ENCODE assay signal across 11 cellular contexts in the genomic region with DNA sequence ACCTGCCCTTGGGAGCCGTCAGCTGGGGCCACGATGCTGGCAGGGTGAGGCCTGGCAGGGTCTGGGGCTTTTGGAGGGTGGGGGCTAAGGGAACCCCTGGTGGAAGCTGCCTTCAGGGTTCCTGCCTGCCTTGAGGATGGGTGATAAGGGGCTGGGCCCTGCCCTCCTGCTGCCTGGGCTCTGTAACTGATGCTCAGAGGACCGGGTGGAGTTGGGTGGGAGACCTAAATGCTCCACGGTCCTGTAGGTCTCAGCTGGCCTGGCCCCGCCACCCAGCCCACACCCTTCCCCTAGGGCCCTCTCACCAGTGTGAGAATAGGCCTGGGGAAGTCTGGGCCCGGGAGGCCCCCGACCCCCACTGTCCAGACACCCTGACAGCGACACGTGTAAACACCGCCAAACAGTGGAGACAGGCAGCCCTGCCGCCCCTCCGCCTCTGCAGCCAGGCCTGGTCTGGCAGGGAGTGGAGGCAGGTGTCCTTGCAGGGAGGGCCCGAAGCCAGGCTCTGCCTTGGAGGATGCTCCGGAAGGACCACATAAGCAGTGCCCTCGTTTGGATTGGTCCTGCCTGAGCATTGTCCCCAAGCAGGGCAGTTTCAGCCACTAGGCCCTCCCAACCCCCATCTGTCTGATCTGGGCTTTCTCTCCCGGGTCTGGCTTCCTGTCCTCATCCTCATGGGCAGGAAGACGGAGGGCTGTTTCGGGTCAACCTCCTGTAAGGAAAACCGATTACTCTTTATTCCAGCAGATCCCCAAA. TPM values are rescaled to one million over a fixed set of nuclear protein-coding genes. Genes with fewer than 3 reads are reported as not detected.
A peak's percentile ranks its signal among the peaks of the same experiment; 100 is the strongest.
DNase-seq lines count a peak whose midpoint lies in the region; ATAC-seq, FAIRE-seq and TF ChIP-seq lines count a peak whose summit lies in the region.
"Had no signal": no experiment of that assay in that cellular context is flagged by ENCODE, and none has a peak within 500 bp of the region (broad histone marks: within the 10 kb centered on the region; RNA-seq: fewer than 3 reads in every experiment).

No MANE protein-coding gene starts in this region.

- H3K4me3 Mint-ChIP-seq in GM23338 = 0 out of 3 replicates have a peak overlapping the region, but pooled peaks have one; percentile 19
- peak overlapping the region; percentile 73 for H3K4me3 Mint-ChIP-seq in glutamatergic neuron (ENCODE audit: unreplicated experiment)

- no peak overlapping the region for H2AFZ ChIP-seq in GM23338

- H3K27ac ChIP-seq in GM23338 (ENCODE audit: low read depth) (no peak overlapping the region), SJCRH30 (no peak overlapping the region), psoas muscle (peak overlapping the region; percentile 99), small intestine (ENCODE audit: low read depth in 1 of 2, low read length in 1 of 2) (peak overlapping the region in 1 of 2 donors; percentile 94)
- H3K27ac ChIP-seq: neutrophil had no signal

- H3K9me3 Mint-ChIP-seq in GM23338 (no peaks in the 10 kb centered on the region; the same call in 2 of the 3 replicates), glutamatergic neuron (ENCODE audit: unreplicated experiment) (peaks cover 17% of the 10 kb centered on the region)

- H3K9me3 ChIP-seq in SJCRH30 (replicated peaks) = no peaks in the 10 kb centered on the region
- no peaks in the 10 kb centered on the region for H3K9me3 ChIP-seq in psoas muscle
- no peaks in the 10 kb centered on the region for H3K9me3 ChIP-seq in small intestine (ENCODE audit: control insufficient read depth, low read depth)
- H3K9me3 ChIP-seq: neutrophil had no signal

- peak; percentile 5 for ATAC-seq in GM23338
- ATAC-seq in psoas muscle = peak; percentile 22 to 37 (median 36)

- H3K79me2 ChIP-seq in GM23338 (replicated peaks; ENCODE audit: insufficient read depth) = no peaks in the 10 kb centered on the region

- peaks cover 25% of the 10 kb centered on the region for H3K4me1 Mint-ChIP-seq in GM23338
- peaks cover 32% of the 10 kb centered on the region for H3K4me1 Mint-ChIP-seq in glutamatergic neuron (ENCODE audit: low read depth, unreplicated experiment)

- TF ChIP-seq CTCF in GM23338 (conservative IDR thresholded peaks at IDR 0.05; ENCODE audit: low read depth in 2 of 2) = no peak
- no peak for TF ChIP-seq CTCF in glutamatergic neuron (IDR thresholded peaks at IDR 0.05; ENCODE audit: partially characterized antibody, unreplicated experiment)
- TF ChIP-seq CTCF in psoas muscle (IDR thresholded peaks at IDR 0.05) = no peak

- 15 to 32% (median 15%) methylated on average over 18 to 19 of the region's 19 CpGs for WGBS in psoas muscle, 3 donors
- 52 to 66% (median 61%) methylated on average over 19 of the region's 19 CpGs for WGBS in small intestine, 3 donors

- H4K20me1 ChIP-seq in GM23338 (replicated peaks; ENCODE audit: insufficient read depth) = peaks cover 10% of the 10 kb centered on the region

- H3K27ac Mint-ChIP-seq in GM23338 (no peak overlapping the region), glutamatergic neuron (ENCODE audit: unreplicated experiment) (peak overlapping the region; percentile 84)

- H3K27me3 Mint-ChIP-seq in GM23338 (ENCODE audit: insufficient read depth, low read depth, poor library complexity) = peaks cover 85% of the 10 kb centered on the region
- peaks cover 15% of the 10 kb centered on the region for H3K27me3 Mint-ChIP-seq in glutamatergic neuron (ENCODE audit: unreplicated experiment)

- intact Hi-C loops in psoas muscle (cut with DNase I) = loop anchor here in 1 of 2 donors (5.0 kb wide), 1 partner anchor 81 kb away; no protein-coding TSS in a partner anchor

- H3K36me3 Mint-ChIP-seq in GM23338 (ENCODE audit: low read depth) (no peaks in the 10 kb centered on the region), glutamatergic neuron (ENCODE audit: unreplicated experiment) (no peaks in the 10 kb centered on the region)

- peak overlapping the region; percentile 66; the same call in 1 of the 2 replicates for H3K4me2 ChIP-seq in GM23338

- peaks cover 93% of the 10 kb centered on the region for H3K27me3 ChIP-seq in GM23338 (ENCODE audit: insufficient read depth)
- no peaks in the 10 kb centered on the region for H3K27me3 ChIP-seq in SJCRH30
- H3K27me3 ChIP-seq in psoas muscle (ENCODE audit: insufficient read depth in 3 of 3, low read length in 2 of 3) = no peaks in the 10 kb centered on the region
- no peaks in the 10 kb centered on the region for H3K27me3 ChIP-seq in small intestine (ENCODE audit: control insufficient read depth in 2 of 2, insufficient read depth in 2 of 2, low read length in 2 of 2)

- peaks cover 52% of the 10 kb centered on the region for H3K4me1 ChIP-seq in GM23338 (ENCODE audit: insufficient read depth)
- peaks cover 45% of the 10 kb centered on the region for H3K4me1 ChIP-seq in SJCRH30
- H3K4me1 ChIP-seq in psoas muscle = peaks cover 34% of the 10 kb centered on the region
- H3K4me1 ChIP-seq in small intestine (ENCODE audit: control insufficient read depth in 2 of 2, insufficient read depth in 1 of 2, low read depth in 1 of 2, low read length in 1 of 2) = peaks cover 4% of the 10 kb centered on the region in 2 donors

- no peaks in the 10 kb centered on the region for H3K9me2 ChIP-seq in GM23338 (ENCODE audit: insufficient read depth)

- H3K4me3 ChIP-seq in GM23338 (no peak overlapping the region), SJCRH30 (no peak overlapping the region), psoas muscle (peak overlapping the region; percentile 95), small intestine (ENCODE audit: low read depth in 1 of 2, low read length in 2 of 2) (no peak overlapping the region)

- H3K36me3 ChIP-seq in GM23338 (ENCODE audit: insufficient read depth) = no peaks in the 10 kb centered on the region
- no peaks in the 10 kb centered on the region for H3K36me3 ChIP-seq in SJCRH30
- H3K36me3 ChIP-seq in psoas muscle (ENCODE audit: insufficient read depth in 1 of 2, low read depth in 1 of 2) = no peaks in the 10 kb centered on the region
- no peaks in the 10 kb centered on the region for H3K36me3 ChIP-seq in small intestine (ENCODE audit: control insufficient read depth in 2 of 2, insufficient read depth in 2 of 2, low read length in 2 of 2)
- H3K36me3 ChIP-seq: neutrophil had no signal

- H3F3A ChIP-seq in GM23338 (replicated peaks; ENCODE audit: low read depth) = 0 out of 2 replicates have a peak, but pooled peaks cover 11% of the 10 kb centered on the region

- FAIRE-seq in small intestine (lab: Jason Lieb, UNC) = no peak
- FAIRE-seq: colon, H54 had no signal

- DNase-seq in GM23338 (ENCODE audit: low spot score) = peak; percentile 75
- DNase-seq in SJCRH30 = peak; percentile 82 to 86
- DNase-seq in glutamatergic neuron = peak; percentile 62
- peak; percentile 60 to 82 for DNase-seq in psoas muscle
- DNase-seq in germinal center (ENCODE audit: low spot score) = no peak
- DNase-seq in small intestine = no peak
- no peak for DNase-seq in HUDEP-2 (lab: John Stamatoyannopoulos, UW; ENCODE audit: unreplicated experiment in 76 of 76)
- no peak for DNase-seq in EL

TF ChIP-seq in GM23338, 12 proteins besides CTCF, POLR2A, EP300 and RAD21:
- no peak for TF ChIP-seq NANOG (IDR thresholded peaks at IDR 0.05; ENCODE audit: borderline replicate concordance)
- peak; percentile 55 for TF ChIP-seq EZH2 (IDR thresholded peaks at IDR 0.05; ENCODE audit: low read depth, unreplicated experiment)

RNA-seq across cellular contexts. Expression of gene BAHCC1, which starts 6.5 kb away (rescaled TPM):
- total RNA-seq in GM23338 (2014; rRNA removed; shearing (Covaris generic)) = 1.1 and 1.8 TPM in 2 replicates
- polyA plus RNA-seq in GM23338 (2016; fragmentation: Nextera tagmentation; extraction: Ambion mirVana) (0.17 and 0.24 TPM in 2 replicates), psoas muscle (1 to 10 TPM; 2.8 to 6.6 (median 4.1) TPM), small intestine (10 to 100 TPM in 1 of 3 donors, 1 to 10 TPM in 2; 2.2 to 13.4 (median 6.3) TPM)
- total RNA-seq in SJCRH30 (2014; rRNA removed; shearing (Covaris generic)) = 17.4 and 20.0 TPM in 2 replicates
- total RNA-seq in glutamatergic neuron (ENCODE audit: unreplicated experiment) (111 TPM), psoas muscle (10 to 100 TPM in 1 of 4 donors, 1 to 10 TPM in 3; 6.0 to 10.7 (median 7.7) TPM)

Comparison
In these comparisons a context has a peak if more than half of its experiments do, and no peak if none do; other contexts are left out.
1. DNase-seq: peak in GM23338 (single experiment), SJCRH30 (2 of 2), glutamatergic neuron (single experiment) and psoas muscle (2 of 2); none in germinal center (single experiment), small intestine (single experiment), HUDEP-2 (0 of 76) and EL (single experiment).